In the genomic region with DNA sequence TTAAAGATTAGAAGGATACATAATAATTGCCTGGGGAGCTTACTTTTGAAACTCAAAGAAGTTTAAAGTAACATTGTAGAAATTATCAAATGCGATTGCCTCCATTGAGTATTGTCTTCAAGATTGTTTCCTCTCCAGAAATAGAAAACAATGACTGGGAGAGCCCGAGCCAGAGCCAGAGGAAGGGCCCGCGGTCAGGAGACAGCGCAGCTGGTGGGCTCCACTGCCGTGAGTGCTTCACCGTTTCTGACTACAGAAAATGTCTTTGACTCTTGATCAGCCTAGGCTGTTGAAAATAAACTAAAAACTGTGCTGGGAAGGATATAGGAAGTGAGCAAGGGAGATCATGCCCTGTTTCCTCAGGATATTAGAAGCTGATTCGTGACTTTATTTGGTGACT, we compare ENCODE assay signal across 3 cellular contexts. TPM values are rescaled to one million over a fixed set of nuclear protein-coding genes. Genes with fewer than 3 reads are reported as not detected.
"Had no signal": no experiment of that assay in that cellular context is flagged by ENCODE, and none has a peak within 500 bp of the region (broad histone marks: within the 10 kb centered on the region; RNA-seq: fewer than 3 reads in every experiment).

No MANE protein-coding gene starts in this region.

- H3K4me3 ChIP-seq: GM12878 had no signal

- DNase-seq: GDM1, GF-D8 had no signal

- ATAC-seq: GM12878 had no signal

RNA-seq across cellular contexts. Expression of a gene that starts 4.8 kb away (rescaled TPM):
- total RNA-seq: GM12878 had no signal
